In the genomic region with DNA sequence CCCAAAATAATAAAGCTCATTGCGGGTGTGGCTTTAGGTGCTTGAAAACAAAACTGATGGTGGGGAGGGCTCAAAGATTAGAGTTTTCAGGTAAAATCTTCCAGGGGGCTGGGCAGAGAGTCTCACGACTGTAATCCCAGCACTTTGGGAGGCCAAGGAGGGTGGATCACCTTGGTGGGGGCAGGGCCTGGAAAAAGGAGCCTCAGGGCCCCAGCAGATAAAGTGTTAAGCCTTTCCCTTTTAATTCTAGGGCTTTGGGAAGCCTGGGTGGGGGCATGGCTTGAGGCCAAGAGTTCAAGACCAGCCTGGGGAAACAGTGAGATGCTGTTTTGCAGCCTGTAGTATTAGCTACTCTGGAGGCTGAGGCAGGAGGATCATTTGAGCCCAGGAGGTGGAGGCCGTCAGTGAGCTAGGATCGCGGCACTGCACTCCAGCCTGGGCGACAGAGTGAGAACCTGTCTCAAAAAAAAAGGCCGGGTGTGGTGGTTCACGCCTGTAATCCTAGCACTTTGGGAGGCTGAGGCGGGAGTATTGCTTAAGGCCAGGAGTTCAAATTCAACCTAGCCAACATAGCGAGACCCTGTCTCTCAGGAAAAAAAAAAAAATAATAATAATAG, we compare ENCODE assay signal across 8 cellular contexts. TPM values are rescaled to one million over a fixed set of nuclear protein-coding genes. Genes with fewer than 3 reads are reported as not detected.
DNase-seq lines count a peak whose midpoint lies in the region; ATAC-seq and TF ChIP-seq lines count a peak whose summit lies in the region.
"Had no signal": no experiment of that assay in that cellular context is flagged by ENCODE, and none has a peak within 500 bp of the region (broad histone marks: within the 10 kb centered on the region; RNA-seq: fewer than 3 reads in every experiment).

No MANE protein-coding gene starts in this region.

- no peak for ATAC-seq in gastroesophageal sphincter

- no peak for TF ChIP-seq CTCF in WI38 (IDR thresholded peaks at IDR 0.05; ENCODE audit: low read depth, low read length)
- no peak for TF ChIP-seq CTCF in gastroesophageal sphincter (IDR thresholded peaks at IDR 0.05)

- H3K9me3 ChIP-seq in GM23248 (ENCODE audit: low read depth) (no peaks in the 10 kb centered on the region), gastroesophageal sphincter (no peaks in the 10 kb centered on the region)

- H3K4me3 ChIP-seq in GM23248, result peak overlapping the region; percentile 94
- peak overlapping the region; percentile 71 for H3K4me3 ChIP-seq in WI38 (ENCODE audit: low read depth, low read length)
- H3K4me3 ChIP-seq in gastroesophageal sphincter, result peak overlapping the region; percentile 45 to 63
- peak overlapping the region; percentile 51 to 79 (median 64) for H3K4me3 ChIP-seq in skin epidermis

- no peak for DNase-seq in GM23248
- DNase-seq in AG08396 (ENCODE audit: low spot score), result no peak
- DNase-seq in medulla oblongata (ENCODE audit: extremely low spot score), result no peak
- DNase-seq in NCI-H1105 treated with DMSO at 0.1 percent for 48 hours (lab: John Stamatoyannopoulos, UW), result no peak

- H3K27ac ChIP-seq in GM23248 (peak overlapping the region; percentile 79), gastroesophageal sphincter (peak overlapping the region in 3 of 4 donors; percentile 36 to 97 (median 92)), skin epidermis (peak overlapping the region in 16 of 21 experiments; percentile 5 to 99 (median 94))

- H4K20me1 ChIP-seq in GM23248 (ENCODE audit: insufficient read depth), result no peaks in the 10 kb centered on the region

- in situ Hi-C loops in GM23248 (cut with MboI), result no loop called here

- H3K4me2 ChIP-seq in GM23248 (ENCODE audit: unreplicated experiment), result peak overlapping the region; percentile 85

- peak overlapping the region; percentile 86; the same call in 1 of the 2 replicates for H3K9ac ChIP-seq in GM23248

- no peak for TF ChIP-seq POLR2A in gastroesophageal sphincter (IDR thresholded peaks at IDR 0.05)

- H3K27me3 ChIP-seq in GM23248 (replicated peaks; ENCODE audit: insufficient read depth) (no peaks in the 10 kb centered on the region), gastroesophageal sphincter (no peaks in the 10 kb centered on the region)

- H3K36me3 ChIP-seq in GM23248 (ENCODE audit: low read depth), result peaks cover under 1% of the 10 kb centered on the region; the same call in 1 of the 2 replicates
- peaks cover 0 to 61% of the 10 kb centered on the region in 2 donors for H3K36me3 ChIP-seq in gastroesophageal sphincter

- TF ChIP-seq EP300 in gastroesophageal sphincter (IDR thresholded peaks at IDR 0.05), result no peak

- H2AFZ ChIP-seq in GM23248, result no peak overlapping the region

- peaks cover 81% of the 10 kb centered on the region for H3K79me2 ChIP-seq in GM23248 (ENCODE audit: insufficient read depth)

- H3K9me2 ChIP-seq in GM23248 (ENCODE audit: insufficient read depth), result no peaks in the 10 kb centered on the region

- WGBS in GM23248 (ENCODE audit: low coverage in 1 of 2, low lambda C conversion rate in 2 of 2, missing lambda C conversion rate in 2 of 2), 2 experiments, result 83 to 85% methylated on average over 10 of the region's 10 CpGs
- WGBS in gastroesophageal sphincter (ENCODE audit: low coverage in 1 of 2), 2 donors, result 58 to 75% methylated on average over 2 to 7 of the region's 10 CpGs

- H3K4me1 ChIP-seq in GM23248 (ENCODE audit: insufficient read depth) (peaks cover 22% of the 10 kb centered on the region), gastroesophageal sphincter (peaks cover 5 to 52% (median 29%) of the 10 kb centered on the region in 3 donors)

- H3F3A ChIP-seq in GM23248 (ENCODE audit: insufficient read depth), result peaks cover 4% of the 10 kb centered on the region; the same call in 1 of the 2 replicates

RNA-seq across cellular contexts. Expression of a gene that starts 1.7 kb away (rescaled TPM):
- 19.9 and 25.5 TPM in 2 replicates for total RNA-seq in GM23248 (2014; rRNA removed; shearing (Covaris generic))
- 5.7 and 6.0 TPM in 2 replicates for polyA plus RNA-seq in GM23248 (2016; fragmentation: Nextera tagmentation; extraction: Ambion mirVana)
- 10 to 100 TPM; 25.5 to 38.5 (median 27.8) TPM for total RNA-seq in gastroesophageal sphincter

RNA-seq across cellular contexts. Expression of a gene that starts 2.2 kb away (rescaled TPM):
- total RNA-seq in GM23248 (2014; rRNA removed; shearing (Covaris generic)), result 11.7 and 14.4 TPM in 2 replicates
- polyA plus RNA-seq in GM23248 (2016; fragmentation: Nextera tagmentation; extraction: Ambion mirVana), result 19.3 and 22.2 TPM in 2 replicates
- total RNA-seq in gastroesophageal sphincter, result 10 to 100 TPM; 10.8 to 19.9 (median 14.2) TPM

RNA-seq across cellular contexts. Expression of a gene that starts 17.7 kb away (rescaled TPM):
- total RNA-seq in GM23248 (2014; rRNA removed; shearing (Covaris generic)), result not detected in 2 replicates
- polyA plus RNA-seq in GM23248 (2016; fragmentation: Nextera tagmentation; extraction: Ambion mirVana), result not detected in 2 replicates
- under 1 TPM in 1 of 4 donors, not detected in 3; 0.13 TPM for total RNA-seq in gastroesophageal sphincter
- total RNA-seq: HT1080 had no signal

RNA-seq across cellular contexts. Expression of a gene that starts 18.6 kb away (rescaled TPM):
- 1.8 TPM in 1 of 2 replicates, not detected in the other for total RNA-seq in GM23248 (2014; rRNA removed; shearing (Covaris generic))
- 1.3 and 2.5 TPM in 2 replicates for polyA plus RNA-seq in GM23248 (2016; fragmentation: Nextera tagmentation; extraction: Ambion mirVana)
- total RNA-seq in gastroesophageal sphincter, result 1 to 10 TPM; 2.3 to 9.4 (median 6.7) TPM

RNA-seq across cellular contexts. Expression of a gene that starts 18.9 kb away (rescaled TPM):
- 26.7 and 28.0 TPM in 2 replicates for total RNA-seq in GM23248 (2014; rRNA removed; shearing (Covaris generic))
- polyA plus RNA-seq in GM23248 (2016; fragmentation: Nextera tagmentation; extraction: Ambion mirVana), result 26.7 and 32.4 TPM in 2 replicates
- 10 to 100 TPM; 17.9 to 31.0 (median 22.6) TPM for total RNA-seq in gastroesophageal sphincter
